Comparison of ENCODE assay signal across 7 cellular contexts in genomic region chr19:54207193-54207592, GRCh38. TPM values are rescaled to one million over a fixed set of nuclear protein-coding genes. Genes with fewer than 3 reads are reported as not detected.
DNase-seq lines count a peak whose midpoint lies in the region; ATAC-seq and TF ChIP-seq lines count a peak whose summit lies in the region.
"Not testable (repeated sequence)": the region's sequence is repeated elsewhere in the genome, so short reads cannot be mapped to it uniquely, and the experiment has no call there.
"Had no signal": no experiment of that assay in that cellular context is flagged by ENCODE, and none has a peak within 500 bp of the region (broad histone marks: within the 10 kb centered on the region; RNA-seq: fewer than 3 reads in every experiment).

No MANE protein-coding gene starts in this region.

- not testable (repeated sequence) for TF ChIP-seq POLR2A in gastroesophageal sphincter (IDR thresholded peaks at IDR 0.05)

- not testable (repeated sequence) for H3K9me3 ChIP-seq in CD8-positive, alpha-beta T cell (ENCODE audit: low read length); adipocyte (ENCODE audit: control insufficient read depth, low read length); gastroesophageal sphincter; muscle layer of duodenum (ENCODE audit: control insufficient read depth in 1 of 2, low read length in 2 of 2)

- H3K4me3 ChIP-seq in CD8-positive, alpha-beta T cell (ENCODE audit: low read depth, low read length); adipocyte (ENCODE audit: low read length); gastroesophageal sphincter: not testable (repeated sequence)
- peak overlapping the region in 1 of 2 donors; percentile 28 for H3K4me3 ChIP-seq in muscle layer of duodenum (ENCODE audit: low read depth in 1 of 2, low read length in 2 of 2)

- CTCF ChIA-PET in CD8-positive, alpha-beta T cell (lab: Charles Lee), result not testable (repeated sequence)

- H3K36me3 Mint-ChIP-seq in CD8-positive, alpha-beta T cell, result peaks cover 74% of the 10 kb centered on the region
- peaks cover 88% of the 10 kb centered on the region for H3K36me3 Mint-ChIP-seq in activated CD4-positive, alpha-beta T cell treated with anti-CD3 and anti-CD28 coated beads, Interleukin-2, amount 10 ng/mL, durations not matched to agents 24 days and 14 days (ENCODE audit: low read depth)

- not testable (repeated sequence) for TF ChIP-seq EP300 in gastroesophageal sphincter (IDR thresholded peaks at IDR 0.05)

- H3K27me3 ChIP-seq in CD8-positive, alpha-beta T cell (ENCODE audit: insufficient read depth, low read length); adipocyte (replicated peaks; ENCODE audit: control insufficient read depth, insufficient read depth, low read length); gastroesophageal sphincter; muscle layer of duodenum (ENCODE audit: low read depth, low read length): not testable (repeated sequence)

- WGBS in gastroesophageal sphincter (ENCODE audit: low coverage in 1 of 2), 2 donors, result 69% methylated on average over 19 of the region's 23 CpGs; no CpG with 5 or more reads in 1 of the 2 donors

- POLR2A ChIA-PET in CD8-positive, alpha-beta T cell (lab: Charles Lee), result interaction anchor here (1.4 kb wide), 1 partner anchor 17 kb away, joined by 11 read pairs; the partner anchor contains the start of genes MBOAT7 and TSEN34

- peaks cover 58% of the 10 kb centered on the region for H3K36me3 ChIP-seq in CD8-positive, alpha-beta T cell (ENCODE audit: insufficient read depth, low read length)
- H3K36me3 ChIP-seq in adipocyte (ENCODE audit: control insufficient read depth, insufficient read depth, low read length, severe bottlenecking) (peaks cover 59% of the 10 kb centered on the region), gastroesophageal sphincter (peaks cover 0 to 63% of the 10 kb centered on the region in 2 donors), muscle layer of duodenum (ENCODE audit: control insufficient read depth in 1 of 2, insufficient read depth in 2 of 2, low read length in 2 of 2) (peaks cover 52 to 61% of the 10 kb centered on the region in 2 donors)

- peaks cover 87% of the 10 kb centered on the region for H3K4me1 ChIP-seq in CD8-positive, alpha-beta T cell (ENCODE audit: insufficient read depth, low read length)
- H3K4me1 ChIP-seq in adipocyte (ENCODE audit: control insufficient read depth, insufficient read depth, low read length) (peaks cover 88% of the 10 kb centered on the region), gastroesophageal sphincter (peaks cover 0 to 87% (median 39%) of the 10 kb centered on the region in 3 donors), muscle layer of duodenum (ENCODE audit: control insufficient read depth in 1 of 2, insufficient read depth in 2 of 2, low read length in 2 of 2) (peaks cover 28 to 62% of the 10 kb centered on the region in 2 donors)

- intact Hi-C loops in CD8-positive, alpha-beta T cell (cut with DNase I, micrococcal nuclease), result not testable (repeated sequence)
- intact Hi-C loops in activated CD4-positive, alpha-beta T cell treated with anti-CD3 and anti-CD28 coated beads, Interleukin-2, amount 10 ng/mL, durations not matched to agents 24 days and 14 days (cut with micrococcal nuclease), result loop anchor here (5.0 to 10.0 kb wide), 3 partner anchors 238 to 1048 kb away; partner anchors contain the start of genes LENG8 and PPP6R1

- H3K27ac Mint-ChIP-seq in CD8-positive, alpha-beta T cell, result peak overlapping the region; percentile 74
- H3K27ac Mint-ChIP-seq in activated CD4-positive, alpha-beta T cell treated with anti-CD3 and anti-CD28 coated beads, Interleukin-2, amount 10 ng/mL, durations not matched to agents 24 days and 14 days, result peak overlapping the region; percentile 95

- H3K9ac ChIP-seq in adipocyte (ENCODE audit: low read length), result peak overlapping the region; percentile 58

- TF ChIP-seq CTCF in CD8-positive, alpha-beta T cell (IDR thresholded peaks at IDR 0.05); gastroesophageal sphincter (IDR thresholded peaks at IDR 0.05): not testable (repeated sequence)

- peaks cover 86% of the 10 kb centered on the region for H3K4me1 Mint-ChIP-seq in CD8-positive, alpha-beta T cell (ENCODE audit: low read depth)
- H3K4me1 Mint-ChIP-seq in activated CD4-positive, alpha-beta T cell treated with anti-CD3 and anti-CD28 coated beads, Interleukin-2, amount 10 ng/mL, durations not matched to agents 24 days and 14 days, result peaks cover 79% of the 10 kb centered on the region

- not testable (repeated sequence) for H3K9me3 Mint-ChIP-seq in CD8-positive, alpha-beta T cell; activated CD4-positive, alpha-beta T cell treated with anti-CD3 and anti-CD28 coated beads, Interleukin-2, amount 10 ng/mL, durations not matched to agents 24 days and 14 days

- H3K4me3 Mint-ChIP-seq in CD8-positive, alpha-beta T cell, result not testable (repeated sequence)
- peak overlapping the region; percentile 95 for H3K4me3 Mint-ChIP-seq in activated CD4-positive, alpha-beta T cell treated with anti-CD3 and anti-CD28 coated beads, Interleukin-2, amount 10 ng/mL, durations not matched to agents 24 days and 14 days

- H3K27ac ChIP-seq in CD8-positive, alpha-beta T cell (ENCODE audit: low read depth, low read length), result not testable (repeated sequence)
- H3K27ac ChIP-seq in gastroesophageal sphincter (peak overlapping the region in 3 of 4 donors; percentile 29 to 60 (median 50)), muscle layer of duodenum (ENCODE audit: low read length) (peak overlapping the region; percentile 80)

- not testable (repeated sequence) for H3K27me3 Mint-ChIP-seq in CD8-positive, alpha-beta T cell (ENCODE audit: low read depth); activated CD4-positive, alpha-beta T cell treated with anti-CD3 and anti-CD28 coated beads, Interleukin-2, amount 10 ng/mL, durations not matched to agents 24 days and 14 days

- not testable (repeated sequence) for DNase-seq in CD8-positive, alpha-beta T cell; activated CD4-positive, alpha-beta T cell treated with anti-CD3 and anti-CD28 coated beads, Interleukin-2, amount 10 ng/mL, durations not matched to agents 24 days and 14 days; adipocyte (ENCODE audit: low read depth)
- DNase-seq in stimulated activated naive CD8-positive, alpha-beta T cell treated with anti-CD3 and anti-CD28 coated beads, Interleukin-15, Interleukin-2, amounts not matched to agents 100 U/mL and 50 U/mL, for 24 hours, result peak; percentile 30

- not testable (repeated sequence) for ATAC-seq in CD8-positive, alpha-beta T cell; gastroesophageal sphincter; stimulated activated naive CD8-positive, alpha-beta T cell treated with anti-CD3 and anti-CD28 coated beads, Interleukin-15, Interleukin-2, amounts not matched to agents 100 U/mL and 50 U/mL, for 24 hours

RNA-seq across cellular contexts. Expression of gene RPS9, which starts 6.5 kb away (rescaled TPM):
- 1,000 to 10,000 TPM; 2,006 to 2,016 TPM for total RNA-seq in CD8-positive, alpha-beta T cell
- total RNA-seq in activated CD4-positive, alpha-beta T cell treated with anti-CD3 and anti-CD28 coated beads, Interleukin-2, amount 10 ng/mL, durations not matched to agents 24 days and 14 days, result 1,530 and 1,555 TPM in 2 replicates
- total RNA-seq in gastroesophageal sphincter, result 1,000 to 10,000 TPM; 1,142 to 2,786 (median 1,584) TPM

RNA-seq across cellular contexts. Expression of gene LILRB3, which starts 15.6 kb away (rescaled TPM):
- total RNA-seq in CD8-positive, alpha-beta T cell, result not detected
- total RNA-seq in activated CD4-positive, alpha-beta T cell treated with anti-CD3 and anti-CD28 coated beads, Interleukin-2, amount 10 ng/mL, durations not matched to agents 24 days and 14 days, result 0.26 TPM in 1 of 2 replicates, not detected in the other
- total RNA-seq in gastroesophageal sphincter, result 10 to 100 TPM in 3 of 4 donors, 1 to 10 TPM in 1; 6.8 to 29.9 (median 21.3) TPM
- total RNA-seq: activated CD8-positive, alpha-beta memory T cell treated with anti-CD3 and anti-CD28 coated beads for 36 hours had no signal

RNA-seq across cellular contexts. Expression of gene TSEN34, which starts 16.1 kb away (rescaled TPM):
- total RNA-seq in CD8-positive, alpha-beta T cell, result 10 to 100 TPM; 13.9 to 14.6 TPM
- 17.9 and 18.4 TPM in 2 replicates for total RNA-seq in activated CD4-positive, alpha-beta T cell treated with anti-CD3 and anti-CD28 coated beads, Interleukin-2, amount 10 ng/mL, durations not matched to agents 24 days and 14 days
- 10 to 100 TPM; 57.4 to 73.2 (median 69.8) TPM for total RNA-seq in gastroesophageal sphincter

RNA-seq across cellular contexts. Expression of gene MBOAT7, which starts 17.8 kb away (rescaled TPM):
- total RNA-seq in CD8-positive, alpha-beta T cell, result 10 to 100 TPM; 10.0 to 13.1 TPM
- 289 and 291 TPM in 2 replicates for total RNA-seq in activated CD4-positive, alpha-beta T cell treated with anti-CD3 and anti-CD28 coated beads, Interleukin-2, amount 10 ng/mL, durations not matched to agents 24 days and 14 days
- 10 to 100 TPM; 28.4 to 64.3 (median 36.5) TPM for total RNA-seq in gastroesophageal sphincter

RNA-seq across cellular contexts. Expression of gene TMC4, which starts 34.2 kb away (rescaled TPM):
- not detected for total RNA-seq in CD8-positive, alpha-beta T cell
- 0.54 and 1.1 TPM in 2 replicates for total RNA-seq in activated CD4-positive, alpha-beta T cell treated with anti-CD3 and anti-CD28 coated beads, Interleukin-2, amount 10 ng/mL, durations not matched to agents 24 days and 14 days
- total RNA-seq in gastroesophageal sphincter, result 1 to 10 TPM in 1 of 4 donors, under 1 TPM in 2, not detected in 1; 0.16 to 3.1 (median 0.31) TPM
- total RNA-seq: activated CD8-positive, alpha-beta memory T cell treated with anti-CD3 and anti-CD28 coated beads for 36 hours had no signal
